ENCODE assay signal across 17 cellular contexts in the genomic region with DNA sequence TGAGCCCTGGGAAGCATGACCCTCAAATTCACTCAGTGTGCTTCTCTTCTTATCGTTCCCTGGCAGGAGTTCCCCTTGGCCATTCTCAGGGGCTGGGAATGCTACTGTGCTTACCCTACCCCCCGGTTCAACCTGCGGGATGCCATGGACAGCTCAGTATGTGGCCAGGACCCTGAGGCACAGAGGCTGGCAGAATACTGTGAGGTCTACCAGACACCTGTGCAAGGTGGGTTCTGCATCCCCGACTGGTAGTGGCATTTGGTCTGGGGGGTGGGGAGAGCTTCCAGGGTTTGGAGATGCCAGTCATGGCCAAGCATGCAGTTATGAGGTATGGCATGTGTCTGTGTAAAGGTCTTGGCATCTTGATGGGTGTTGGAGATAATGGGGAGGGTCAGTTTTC. TPM values are rescaled to one million over a fixed set of nuclear protein-coding genes. Genes with fewer than 3 reads are reported as not detected.
DNase-seq lines count a peak whose midpoint lies in the region; ATAC-seq and TF ChIP-seq lines count a peak whose summit lies in the region.
"Had no signal": no experiment of that assay in that cellular context is flagged by ENCODE, and none has a peak within 500 bp of the region (broad histone marks: within the 10 kb centered on the region; RNA-seq: fewer than 3 reads in every experiment).

No MANE protein-coding gene starts in this region.

- no peak overlapping the region for H3K4me3 ChIP-seq in RWPE2 (ENCODE audit: severe bottlenecking)
- no peak overlapping the region for H3K4me3 ChIP-seq in coronary artery
- no peak overlapping the region for H3K4me3 ChIP-seq in transverse colon
- H3K4me3 ChIP-seq: GM12878, GM23248 had no signal

- ATAC-seq in RWPE2 (ENCODE audit: low read depth) (no peak), HG02759 (IDR thresholded peaks at IDR 0.05; ENCODE audit: unreplicated experiment) (no peak)
- ATAC-seq: HCT116 had no signal

- DNase-seq in RWPE2 (ENCODE audit: low spot score) (peak; percentile 19), coronary artery (ENCODE audit: low spot score) (peak; percentile 41), mesenteric fat pad (ENCODE audit: low spot score) (peak; percentile 77), transverse colon (peak; percentile 4), endothelial cell (ENCODE audit: low spot score) (no peak), GDM1 (lab: John Stamatoyannopoulos, UW) (no peak), HCEC 1CT (no peak)
- DNase-seq: C1 segment of cervical spinal cord; Caco-2; CD4-positive, alpha-beta memory T cell; DMS153; DND-41; GM23248; H7 had no signal

- no peaks in the 10 kb centered on the region for H3K9me3 Mint-ChIP-seq in endothelial cell (ENCODE audit: unreplicated experiment)

- H3K36me3 ChIP-seq in RWPE2 (ENCODE audit: low read depth): no peaks in the 10 kb centered on the region
- no peaks in the 10 kb centered on the region for H3K36me3 ChIP-seq in transverse colon

- intact Hi-C loops in transverse colon (cut with DNase I; ENCODE audit: low total_unique reads): loop anchor here (10.0 kb wide), 1 partner anchor 135 kb away; no protein-coding TSS in a partner anchor

- no peak overlapping the region for H3K27ac Mint-ChIP-seq in endothelial cell (ENCODE audit: unreplicated experiment)
- H3K27ac Mint-ChIP-seq: CD4-positive, alpha-beta memory T cell had no signal

- no peak for TF ChIP-seq POLR2A in transverse colon (IDR thresholded peaks at IDR 0.05)

- peaks cover 5% of the 10 kb centered on the region for H3K27me3 Mint-ChIP-seq in endothelial cell (ENCODE audit: unreplicated experiment)

- H3K4me1 ChIP-seq in RWPE2 (ENCODE audit: insufficient read depth, poor library complexity, severe bottlenecking) (no peaks in the 10 kb centered on the region), transverse colon (peaks cover 0 to 35% (median 9%) of the 10 kb centered on the region in 4 donors)
- H3K4me1 ChIP-seq: Caco-2 had no signal

- no peak overlapping the region for H3K27ac ChIP-seq in RWPE2 (ENCODE audit: poor library complexity, severe bottlenecking)
- H3K27ac ChIP-seq in coronary artery: no peak overlapping the region
- H3K27ac ChIP-seq in transverse colon: no peak overlapping the region
- H3K27ac ChIP-seq: GM23248 had no signal

- WGBS in transverse colon (ENCODE audit: low coverage in 1 of 2), 2 donors: 98% methylated on average over 4 of the region's 4 CpGs; no CpG with 5 or more reads in 1 of the 2 donors

- H3K9me3 ChIP-seq in RWPE2 (ENCODE audit: severe bottlenecking) (no peaks in the 10 kb centered on the region), transverse colon (no peaks in the 10 kb centered on the region)
- H3K9me3 ChIP-seq: Caco-2 had no signal

- TF ChIP-seq CTCF in RWPE2 (IDR thresholded peaks at IDR 0.05; ENCODE audit: poor library complexity, severe bottlenecking): no peak
- TF ChIP-seq CTCF in coronary artery (IDR thresholded peaks at IDR 0.05): no peak
- no peak for TF ChIP-seq CTCF in transverse colon (IDR thresholded peaks at IDR 0.05)
- no peak for TF ChIP-seq CTCF in endothelial cell (IDR thresholded peaks at IDR 0.05; ENCODE audit: unreplicated experiment)

- no peak for TF ChIP-seq EP300 in transverse colon (IDR thresholded peaks at IDR 0.05; ENCODE audit: low read depth)

- no peaks in the 10 kb centered on the region for H3K4me1 Mint-ChIP-seq in endothelial cell (ENCODE audit: unreplicated experiment)
- H3K4me1 Mint-ChIP-seq: CD4-positive, alpha-beta memory T cell had no signal

- peaks cover 5% of the 10 kb centered on the region for H3K27me3 ChIP-seq in RWPE2 (ENCODE audit: insufficient read depth, poor library complexity, severe bottlenecking)
- H3K27me3 ChIP-seq in transverse colon: no peaks in the 10 kb centered on the region

- no peak overlapping the region for H3K4me3 Mint-ChIP-seq in endothelial cell (ENCODE audit: unreplicated experiment)
- H3K4me3 Mint-ChIP-seq: CD4-positive, alpha-beta memory T cell had no signal

- in situ Hi-C loops in transverse colon (cut with MboI; ENCODE audit: low pct_ligation_motif_present in 1 of 4, low pct_unique_long_range_greater_than_20kb in 1 of 4, low sequenced_read_pairs in 3 of 4): no loop called here

- peaks cover 26% of the 10 kb centered on the region for H3K36me3 Mint-ChIP-seq in endothelial cell (ENCODE audit: low read depth, unreplicated experiment)
- H3K36me3 Mint-ChIP-seq: CD4-positive, alpha-beta memory T cell had no signal

RNA-seq across cellular contexts. Expression of gene WSCD1, which starts 39.4 kb away (rescaled TPM):
- total RNA-seq in mesenteric fat pad (3.9 TPM), transverse colon (10 to 100 TPM; 23.7 to 58.4 (median 33.7) TPM), endothelial cell (ENCODE audit: unreplicated experiment) (43.9 TPM)
- total RNA-seq: Caco-2, GM12878 had no signal

Comparison
In these comparisons a context has a peak if more than half of its experiments do, and no peak if none do; other contexts are left out.
1. DNase-seq: peak in RWPE2 (single experiment), coronary artery (single experiment), mesenteric fat pad (single experiment) and transverse colon (single experiment); none in endothelial cell (single experiment), GDM1 (single experiment) and HCEC 1CT (single experiment).